ENCODE assay signal across 15 cellular contexts in the genomic region with DNA sequence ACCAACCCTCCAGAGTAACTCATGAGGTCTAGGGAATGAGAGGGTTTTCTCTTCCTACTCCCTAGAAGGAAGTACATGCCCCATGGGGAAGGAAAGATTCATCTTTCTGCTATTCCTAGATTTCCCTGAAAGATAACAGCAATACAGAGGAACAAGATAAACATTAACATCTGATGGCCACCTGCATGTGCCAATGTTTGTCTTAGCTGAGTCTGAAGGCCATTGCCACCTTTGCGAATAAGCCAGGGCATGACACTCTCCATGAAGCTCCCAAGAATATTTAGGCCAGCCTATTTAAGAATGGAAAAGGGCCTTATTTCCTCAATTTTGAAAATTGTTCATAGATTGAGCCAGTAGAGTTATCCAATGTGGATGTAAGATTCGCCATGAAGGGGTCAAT. TPM values are rescaled to one million over a fixed set of nuclear protein-coding genes. Genes with fewer than 3 reads are reported as not detected.
A peak's percentile ranks its signal among the peaks of the same experiment; 100 is the strongest.
DNase-seq lines count a peak whose midpoint lies in the region; ATAC-seq and TF ChIP-seq lines count a peak whose summit lies in the region.
"Had no signal": no experiment of that assay in that cellular context is flagged by ENCODE, and none has a peak within 500 bp of the region (broad histone marks: within the 10 kb centered on the region; RNA-seq: fewer than 3 reads in every experiment).

No MANE protein-coding gene starts in this region.

- CTCF ChIA-PET in mammary epithelial cell (lab: Charles Lee; ENCODE audit: low non-redundant PET), result no interaction called here

- H3K4me3 ChIP-seq in left ventricle myocardium inferior (no peak overlapping the region), heart right ventricle (no peak overlapping the region), left lung (no peak overlapping the region), lower lobe of right lung (no peak overlapping the region), vagina (no peak overlapping the region), mammary epithelial cell (replicated peaks in 1 of 3; ENCODE audit: insufficient read depth in 1 of 3, low read depth in 2 of 3, low read length in 3 of 3) (no peak overlapping the region)
- H3K4me3 ChIP-seq: GM23338 had no signal

- H3K79me2 ChIP-seq in mammary epithelial cell (ENCODE audit: insufficient read depth, low read length), result no peaks in the 10 kb centered on the region

- H3K27ac ChIP-seq in left ventricle myocardium inferior (replicated peaks), result peak overlapping the region; percentile 54
- H3K27ac ChIP-seq in heart right ventricle, result no peak overlapping the region
- H3K27ac ChIP-seq in left lung, result peak overlapping the region; percentile 13 to 45
- peak overlapping the region; percentile 20 for H3K27ac ChIP-seq in lower lobe of right lung
- peak overlapping the region; percentile 44 for H3K27ac ChIP-seq in vagina
- H3K27ac ChIP-seq in mammary epithelial cell (ENCODE audit: insufficient read depth, low read depth, low read length), result no peak overlapping the region
- H3K27ac ChIP-seq: 22Rv1 had no signal

- DNase-seq in left ventricle myocardium inferior (no peak), heart right ventricle (no peak), left lung (no peak), lower lobe of right lung (no peak), vagina (ENCODE audit: extremely low spot score in 2 of 2) (no peak), NCI-H82 (lab: John Stamatoyannopoulos, UW) (no peak), mammary epithelial cell (no peak)
- DNase-seq in effector memory CD8-positive, alpha-beta T cell, result no peak
- DNase-seq: Caco-2; CD8-positive, alpha-beta memory T cell; H7 had no signal

- no peak for TF ChIP-seq CTCF in left ventricle myocardium inferior (IDR thresholded peaks at IDR 0.05; ENCODE audit: borderline replicate concordance)
- no peak for TF ChIP-seq CTCF in heart right ventricle (IDR thresholded peaks at IDR 0.05)
- no peak for TF ChIP-seq CTCF in left lung (IDR thresholded peaks at IDR 0.05)
- TF ChIP-seq CTCF in lower lobe of right lung (IDR thresholded peaks at IDR 0.05), result no peak
- TF ChIP-seq CTCF in vagina (IDR thresholded peaks at IDR 0.05), result no peak
- no peak for TF ChIP-seq CTCF in mammary epithelial cell (conservative IDR thresholded peaks at IDR 0.05 in 1 of 2, IDR thresholded peaks at IDR 0.05 in 1 of 2; ENCODE audit: extremely low read depth in 1 of 2, insufficient read depth in 1 of 2, low read depth in 1 of 2, low read length in 2 of 2)

- no peak overlapping the region for H3K4me2 ChIP-seq in mammary epithelial cell (ENCODE audit: insufficient read depth, low read depth, low read length)
- H3K4me2 ChIP-seq: GM23338 had no signal

- in situ Hi-C loops in mammary epithelial cell (cut with MboI; ENCODE audit: low sequenced_read_pairs in 2 of 2), result no loop called here

- BruUV-seq in mammary epithelial cell (replicated peaks; lab: Mats Ljungman, UMichigan), result no TSS peak

- H2AFZ ChIP-seq in mammary epithelial cell (ENCODE audit: low read depth, low read length), result no peak overlapping the region
- H2AFZ ChIP-seq: GM23338 had no signal

- H3K9me3 ChIP-seq in left ventricle myocardium inferior (replicated peaks) (no peaks in the 10 kb centered on the region), heart right ventricle (peaks cover 0 to 2% (median 0%) of the 10 kb centered on the region in 11 donors), left lung (no peaks in the 10 kb centered on the region), lower lobe of right lung (no peaks in the 10 kb centered on the region), vagina (no peaks in the 10 kb centered on the region), mammary epithelial cell (replicated peaks; ENCODE audit: insufficient read depth, low read length) (no peaks in the 10 kb centered on the region)
- H3K9me3 ChIP-seq: Caco-2 had no signal

- dilution Hi-C loops in mammary epithelial cell (cut with HindIII; ENCODE audit: low sequenced_read_pairs), result no loop called here

- WGBS in heart right ventricle, 2 donors, result 87 to 95% methylated on average over 2 of the region's 2 CpGs
- WGBS in mammary epithelial cell (ENCODE audit: low coverage, missing lambda C conversion rate), result 66% methylated on average over 2 of the region's 2 CpGs

- H3K4me1 Mint-ChIP-seq in effector memory CD8-positive, alpha-beta T cell (ENCODE audit: low read depth in 2 of 2), result no peaks in the 10 kb centered on the region
- H3K4me1 Mint-ChIP-seq: CD8-positive, alpha-beta memory T cell had no signal

- H3K36me3 Mint-ChIP-seq in effector memory CD8-positive, alpha-beta T cell (ENCODE audit: insufficient read depth), result no peaks in the 10 kb centered on the region
- H3K36me3 Mint-ChIP-seq: CD8-positive, alpha-beta memory T cell had no signal

- H3K4me3 Mint-ChIP-seq in effector memory CD8-positive, alpha-beta T cell, result no peak overlapping the region
- H3K4me3 Mint-ChIP-seq: CD8-positive, alpha-beta memory T cell; GM23338 had no signal

- H3K27me3 ChIP-seq in left ventricle myocardium inferior (ENCODE audit: low read depth), result no peaks in the 10 kb centered on the region
- no peaks in the 10 kb centered on the region for H3K27me3 ChIP-seq in heart right ventricle
- no peaks in the 10 kb centered on the region for H3K27me3 ChIP-seq in left lung
- H3K27me3 ChIP-seq in lower lobe of right lung (ENCODE audit: low read depth), result no peaks in the 10 kb centered on the region
- no peaks in the 10 kb centered on the region for H3K27me3 ChIP-seq in vagina
- no peaks in the 10 kb centered on the region for H3K27me3 ChIP-seq in mammary epithelial cell (ENCODE audit: insufficient read depth, low read length)

- H3K36me3 ChIP-seq in left ventricle myocardium inferior, result no peaks in the 10 kb centered on the region
- H3K36me3 ChIP-seq in heart right ventricle, result no peaks in the 10 kb centered on the region
- H3K36me3 ChIP-seq in left lung, result no peaks in the 10 kb centered on the region
- no peaks in the 10 kb centered on the region for H3K36me3 ChIP-seq in lower lobe of right lung
- no peaks in the 10 kb centered on the region for H3K36me3 ChIP-seq in vagina
- H3K36me3 ChIP-seq in mammary epithelial cell (ENCODE audit: insufficient read depth, low read length), result no peaks in the 10 kb centered on the region

- H3K4me1 ChIP-seq in left ventricle myocardium inferior, result peaks cover 9% of the 10 kb centered on the region
- H3K4me1 ChIP-seq in heart right ventricle, result peaks cover 0 to 7% (median 0%) of the 10 kb centered on the region in 9 donors
- no peaks in the 10 kb centered on the region for H3K4me1 ChIP-seq in left lung
- H3K4me1 ChIP-seq in lower lobe of right lung, result peaks cover 13% of the 10 kb centered on the region
- H3K4me1 ChIP-seq in vagina, result peaks cover 19% of the 10 kb centered on the region
- H3K4me1 ChIP-seq in mammary epithelial cell (ENCODE audit: insufficient read depth, low read length), result no peaks in the 10 kb centered on the region
- H3K4me1 ChIP-seq: Caco-2 had no signal

- TF ChIP-seq POLR2A in vagina (IDR thresholded peaks at IDR 0.05), result no peak

- H3K9me3 Mint-ChIP-seq in effector memory CD8-positive, alpha-beta T cell, result no peaks in the 10 kb centered on the region
- H3K9me3 Mint-ChIP-seq: CD8-positive, alpha-beta memory T cell; GM23338 had no signal

- H3K27ac Mint-ChIP-seq in effector memory CD8-positive, alpha-beta T cell, result no peak overlapping the region
- H3K27ac Mint-ChIP-seq: CD8-positive, alpha-beta memory T cell; GM23338 had no signal

- intact Hi-C loops in left ventricle myocardium inferior (cut with micrococcal nuclease), result no loop called here
- intact Hi-C loops in heart right ventricle (cut with DNase I), result no loop called here
- intact Hi-C loops in left lung (cut with DNase I), result no loop called here
- intact Hi-C loops in lower lobe of right lung (cut with DNase I), result no loop called here
- intact Hi-C loops in vagina (cut with DNase I), result no loop called here
- intact Hi-C loops in mammary epithelial cell (cut with micrococcal nuclease), result no loop called here

- H3K9ac ChIP-seq in mammary epithelial cell (ENCODE audit: insufficient read depth, low read length), result no peak overlapping the region

- no peaks in the 10 kb centered on the region for H4K20me1 ChIP-seq in mammary epithelial cell (ENCODE audit: insufficient read depth, low read length)

- peaks cover 6 to 19% of the 10 kb centered on the region in 2 donors for H3K27me3 Mint-ChIP-seq in effector memory CD8-positive, alpha-beta T cell

- ATAC-seq in heart right ventricle (no peak), left lung (no peak), lower lobe of right lung (no peak)
- ATAC-seq in effector memory CD8-positive, alpha-beta T cell (replicated peaks), result no peak
- ATAC-seq: GM23338 had no signal

RNA-seq across cellular contexts. Expression of a gene that starts 26.0 kb away (rescaled TPM):
- total RNA-seq in left ventricle myocardium inferior, result 5.8 TPM
- 10 to 100 TPM in 5 of 10 donors, 1 to 10 TPM in 5; 6.3 to 32.3 (median 10.2) TPM for total RNA-seq in heart right ventricle
- 1 to 10 TPM; 6.9 to 7.1 TPM for polyA plus RNA-seq in heart right ventricle
- 10 to 100 TPM; 57.1 to 99.9 TPM for total RNA-seq in left lung
- 16.9 TPM for total RNA-seq in lower lobe of right lung
- 68.0 TPM for total RNA-seq in vagina
- not detected for total RNA-seq in mammary epithelial cell
- not detected for polyA plus RNA-seq in mammary epithelial cell
- polyA minus RNA-seq in mammary epithelial cell, result not detected
- total RNA-seq: Daoy, GM23338, H7, HT1080 had no signal
- polyA plus RNA-seq: CD8-positive, alpha-beta memory T cell had no signal

Comparison
In these comparisons a context has a peak if more than half of its experiments do, and no peak if none do; other contexts are left out.
1. H3K27ac ChIP-seq: peak in left ventricle myocardium inferior (single experiment), left lung (2 of 2), lower lobe of right lung (single experiment) and vagina (single experiment); none in heart right ventricle (0 of 10) and mammary epithelial cell (single experiment).